1 cellular context compared by ENCODE assay signal in the genomic region with DNA sequence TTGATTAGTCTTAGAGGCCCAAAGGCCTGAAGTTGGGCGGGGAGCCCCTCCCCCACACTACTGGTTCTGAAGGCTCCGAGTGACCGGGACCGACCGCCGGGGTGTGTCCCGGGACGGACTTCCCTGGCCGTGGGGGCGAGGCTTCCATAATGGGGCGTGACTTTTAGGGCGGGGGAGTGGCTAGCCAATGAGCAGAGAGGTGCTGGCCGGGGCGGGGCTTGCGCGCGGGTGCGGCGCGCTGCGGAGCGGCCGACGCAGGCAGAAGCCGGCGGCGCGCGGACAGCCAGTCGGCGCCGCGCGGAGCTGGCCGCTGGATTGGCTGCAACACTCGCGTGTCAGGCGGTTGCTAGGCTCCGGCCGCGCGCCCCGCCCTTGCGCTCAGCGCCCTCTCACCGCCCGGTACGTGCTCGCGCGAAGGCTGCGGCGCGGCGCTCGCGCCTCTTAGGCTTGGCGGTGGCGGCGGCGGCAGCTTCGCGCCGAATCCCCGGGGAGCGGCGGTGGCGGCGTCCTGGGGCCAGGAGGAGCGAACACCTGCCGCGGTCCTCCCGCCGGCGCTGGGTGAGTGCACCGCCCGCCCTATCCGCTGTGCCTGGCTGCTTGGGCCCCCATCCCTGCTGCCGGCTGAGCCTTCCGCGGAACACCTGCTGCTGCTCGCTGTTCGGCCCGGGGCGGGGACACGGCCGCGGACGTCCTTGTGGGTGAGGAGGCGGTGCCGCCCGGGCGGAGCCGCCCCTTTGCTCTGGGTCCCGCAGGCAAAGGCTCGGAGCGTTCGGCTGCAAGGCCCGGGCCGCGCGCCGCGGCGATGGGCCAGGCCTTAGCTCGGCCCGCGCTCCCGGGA.
TF ChIP-seq lines count a peak whose summit lies in the region.

Gene DAG1, plus strand, starts transcription at position 392 of the 838 bp plus-strand sequence. CDS start 40,268 bp downstream, outside the sequence.

TF ChIP-seq in K562, 482 proteins besides CTCF, POLR2A, EP300 and RAD21 (continued from another document and continues in another):
- TF ChIP-seq, protein P1, sequence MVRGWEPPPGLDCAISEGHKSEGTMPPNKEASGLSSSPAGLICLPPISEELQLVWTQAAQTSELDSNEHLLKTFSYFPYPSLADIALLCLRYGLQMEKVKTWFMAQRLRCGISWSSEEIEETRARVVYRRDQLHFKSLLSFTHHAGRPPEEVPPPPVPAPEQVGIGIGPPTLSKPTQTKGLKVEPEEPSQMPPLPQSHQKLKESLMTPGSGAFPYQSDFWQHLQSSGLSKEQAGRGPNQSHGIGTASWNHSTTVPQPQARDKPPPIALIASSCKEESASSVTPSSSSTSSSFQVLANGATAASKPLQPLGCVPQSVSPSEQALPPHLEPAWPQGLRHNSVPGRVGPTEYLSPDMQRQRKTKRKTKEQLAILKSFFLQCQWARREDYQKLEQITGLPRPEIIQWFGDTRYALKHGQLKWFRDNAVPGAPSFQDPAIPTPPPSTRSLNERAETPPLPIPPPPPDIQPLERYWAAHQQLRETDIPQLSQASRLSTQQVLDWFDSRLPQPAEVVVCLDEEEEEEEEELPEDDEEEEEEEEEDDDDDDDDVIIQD (CRISPR knock-in tag; IDR thresholded peaks at IDR 0.05): no peak
- peak; percentile 61 for TF ChIP-seq FUS (optimal IDR thresholded peaks at IDR 0.05; ENCODE audit: low read depth, low read length)
- no peak; the same call in 1 of the 2 replicates for TF ChIP-seq ZNF592 (IDR thresholded peaks at IDR 0.05)
- no peak for TF ChIP-seq ARNT (IDR thresholded peaks at IDR 0.05)
- TF ChIP-seq TCF15 (CRISPR knock-in tag; IDR thresholded peaks at IDR 0.05): no peak
- TF ChIP-seq, protein P2, sequence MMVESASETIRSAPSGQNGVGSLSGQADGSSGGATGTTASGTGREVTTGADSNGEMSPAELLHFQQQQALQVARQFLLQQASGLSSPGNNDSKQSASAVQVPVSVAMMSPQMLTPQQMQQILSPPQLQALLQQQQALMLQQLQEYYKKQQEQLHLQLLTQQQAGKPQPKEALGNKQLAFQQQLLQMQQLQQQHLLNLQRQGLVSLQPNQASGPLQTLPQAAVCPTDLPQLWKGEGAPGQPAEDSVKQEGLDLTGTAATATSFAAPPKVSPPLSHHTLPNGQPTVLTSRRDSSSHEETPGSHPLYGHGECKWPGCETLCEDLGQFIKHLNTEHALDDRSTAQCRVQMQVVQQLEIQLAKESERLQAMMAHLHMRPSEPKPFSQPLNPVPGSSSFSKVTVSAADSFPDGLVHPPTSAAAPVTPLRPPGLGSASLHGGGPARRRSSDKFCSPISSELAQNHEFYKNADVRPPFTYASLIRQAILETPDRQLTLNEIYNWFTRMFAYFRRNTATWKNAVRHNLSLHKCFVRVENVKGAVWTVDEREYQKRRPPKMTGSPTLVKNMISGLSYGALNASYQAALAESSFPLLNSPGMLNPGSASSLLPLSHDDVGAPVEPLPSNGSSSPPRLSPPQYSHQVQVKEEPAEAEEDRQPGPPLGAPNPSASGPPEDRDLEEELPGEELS (CRISPR knock-in tag; IDR thresholded peaks at IDR 0.05; ENCODE audit: borderline replicate concordance): no peak
- TF ChIP-seq PHB (CRISPR knock-in tag; IDR thresholded peaks at IDR 0.05): 0 out of 2 replicates have a peak, but pooled peaks have one; percentile 15
- peak in 1 of 2 experiments; percentile 40; a peak in 1 of 4 replicates for TF ChIP-seq HDAC1 (IDR thresholded peaks at IDR 0.05)
- TF ChIP-seq ZNF175 (CRISPR knock-in tag; IDR thresholded peaks at IDR 0.05; ENCODE audit: low read depth): no peak
- peak; percentile 17 to 59; a peak in 2 of 4 replicates for TF ChIP-seq SIN3A (IDR thresholded peaks at IDR 0.05; ENCODE audit: borderline replicate concordance in 2 of 2, control insufficient read depth in 1 of 2, low read depth in 2 of 2, low read length in 2 of 2)
- TF ChIP-seq TBP (optimal IDR thresholded peaks at IDR 0.05; ENCODE audit: low read depth, low read length): peak; percentile 17
- TF ChIP-seq ZNF282 (CRISPR knock-in tag; IDR thresholded peaks at IDR 0.05): no peak
- TF ChIP-seq L3MBTL2 (IDR thresholded peaks at IDR 0.05): peak; percentile 83
- no peak for TF ChIP-seq ZNF512 (tag; IDR thresholded peaks at IDR 0.05)
- peak; percentile 40 to 45; a peak in 2 of 4 replicates for TF ChIP-seq MAZ (CRISPR knock-in tag; conservative IDR thresholded peaks at IDR 0.05 in 1 of 2, IDR thresholded peaks at IDR 0.05 in 1 of 2)
- TF ChIP-seq ZBTB34 (CRISPR knock-in tag; IDR thresholded peaks at IDR 0.05): no peak
- no peak for TF ChIP-seq MCM2 (IDR thresholded peaks at IDR 0.05; ENCODE audit: low read depth)
- TF ChIP-seq SMAD4 (CRISPR knock-in tag; conservative IDR thresholded peaks at IDR 0.05): peak; percentile 40; the same call in 1 of the 2 replicates
- peak; percentile 81 for TF ChIP-seq MAX (CRISPR knock-in tag; IDR thresholded peaks at IDR 0.05)
- peak in 2 of 3 experiments; percentile 25 to 35 for TF ChIP-seq YY1 (IDR thresholded peaks at IDR 0.05; ENCODE audit: borderline replicate concordance in 1 of 3, control insufficient read depth in 1 of 3, extremely low read depth in 1 of 3, insufficient read depth in 3 of 3, insufficient read length in 1 of 3, insufficient replicate concordance in 2 of 3, low read depth in 1 of 3, low read length in 2 of 3)
- no peak for TF ChIP-seq XRCC4 (IDR thresholded peaks at IDR 0.05; ENCODE audit: extremely low read depth, insufficient read depth, insufficient read length)
- TF ChIP-seq, protein P3, sequence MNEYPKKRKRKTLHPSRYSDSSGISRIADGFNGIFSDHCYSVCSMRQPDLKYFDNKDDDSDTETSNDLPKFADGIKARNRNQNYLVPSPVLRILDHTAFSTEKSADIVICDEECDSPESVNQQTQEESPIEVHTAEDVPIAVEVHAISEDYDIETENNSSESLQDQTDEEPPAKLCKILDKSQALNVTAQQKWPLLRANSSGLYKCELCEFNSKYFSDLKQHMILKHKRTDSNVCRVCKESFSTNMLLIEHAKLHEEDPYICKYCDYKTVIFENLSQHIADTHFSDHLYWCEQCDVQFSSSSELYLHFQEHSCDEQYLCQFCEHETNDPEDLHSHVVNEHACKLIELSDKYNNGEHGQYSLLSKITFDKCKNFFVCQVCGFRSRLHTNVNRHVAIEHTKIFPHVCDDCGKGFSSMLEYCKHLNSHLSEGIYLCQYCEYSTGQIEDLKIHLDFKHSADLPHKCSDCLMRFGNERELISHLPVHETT (CRISPR knock-in tag; conservative IDR thresholded peaks at IDR 0.05 in 1 of 2, IDR thresholded peaks at IDR 0.05 in 1 of 2): peak in 1 of 2 experiments; percentile 92; a peak in 2 of 4 replicates
- no peak for TF ChIP-seq FIP1L1 (IDR thresholded peaks at IDR 0.05; ENCODE audit: low read depth, low read length, poor library complexity, severe bottlenecking)
- TF ChIP-seq ELF1 (tag; IDR thresholded peaks at IDR 0.05): no peak
- no peak for TF ChIP-seq BRF2 (IDR thresholded peaks at IDR 0.05; ENCODE audit: borderline replicate concordance, insufficient read depth, insufficient read length)
- no peak for TF ChIP-seq SMARCB1 (IDR thresholded peaks at IDR 0.05; ENCODE audit: insufficient read length, low read depth)
- TF ChIP-seq, protein P4, sequence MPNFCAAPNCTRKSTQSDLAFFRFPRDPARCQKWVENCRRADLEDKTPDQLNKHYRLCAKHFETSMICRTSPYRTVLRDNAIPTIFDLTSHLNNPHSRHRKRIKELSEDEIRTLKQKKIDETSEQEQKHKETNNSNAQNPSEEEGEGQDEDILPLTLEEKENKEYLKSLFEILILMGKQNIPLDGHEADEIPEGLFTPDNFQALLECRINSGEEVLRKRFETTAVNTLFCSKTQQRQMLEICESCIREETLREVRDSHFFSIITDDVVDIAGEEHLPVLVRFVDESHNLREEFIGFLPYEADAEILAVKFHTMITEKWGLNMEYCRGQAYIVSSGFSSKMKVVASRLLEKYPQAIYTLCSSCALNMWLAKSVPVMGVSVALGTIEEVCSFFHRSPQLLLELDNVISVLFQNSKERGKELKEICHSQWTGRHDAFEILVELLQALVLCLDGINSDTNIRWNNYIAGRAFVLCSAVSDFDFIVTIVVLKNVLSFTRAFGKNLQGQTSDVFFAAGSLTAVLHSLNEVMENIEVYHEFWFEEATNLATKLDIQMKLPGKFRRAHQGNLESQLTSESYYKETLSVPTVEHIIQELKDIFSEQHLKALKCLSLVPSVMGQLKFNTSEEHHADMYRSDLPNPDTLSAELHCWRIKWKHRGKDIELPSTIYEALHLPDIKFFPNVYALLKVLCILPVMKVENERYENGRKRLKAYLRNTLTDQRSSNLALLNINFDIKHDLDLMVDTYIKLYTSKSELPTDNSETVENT (CRISPR knock-in tag; IDR thresholded peaks at IDR 0.05): peak; percentile 18; the same call in 1 of the 2 replicates
- TF ChIP-seq LEF1 (IDR thresholded peaks at IDR 0.05): no peak
- 0 out of 2 replicates have a peak, but pooled peaks have one; percentile 25 for TF ChIP-seq ZNF76 (CRISPR knock-in tag; IDR thresholded peaks at IDR 0.05; ENCODE audit: borderline replicate concordance)
- no peak; the same call in 1 of the 2 replicates for TF ChIP-seq SUPT5H (IDR thresholded peaks at IDR 0.05)
- TF ChIP-seq, protein P5, sequence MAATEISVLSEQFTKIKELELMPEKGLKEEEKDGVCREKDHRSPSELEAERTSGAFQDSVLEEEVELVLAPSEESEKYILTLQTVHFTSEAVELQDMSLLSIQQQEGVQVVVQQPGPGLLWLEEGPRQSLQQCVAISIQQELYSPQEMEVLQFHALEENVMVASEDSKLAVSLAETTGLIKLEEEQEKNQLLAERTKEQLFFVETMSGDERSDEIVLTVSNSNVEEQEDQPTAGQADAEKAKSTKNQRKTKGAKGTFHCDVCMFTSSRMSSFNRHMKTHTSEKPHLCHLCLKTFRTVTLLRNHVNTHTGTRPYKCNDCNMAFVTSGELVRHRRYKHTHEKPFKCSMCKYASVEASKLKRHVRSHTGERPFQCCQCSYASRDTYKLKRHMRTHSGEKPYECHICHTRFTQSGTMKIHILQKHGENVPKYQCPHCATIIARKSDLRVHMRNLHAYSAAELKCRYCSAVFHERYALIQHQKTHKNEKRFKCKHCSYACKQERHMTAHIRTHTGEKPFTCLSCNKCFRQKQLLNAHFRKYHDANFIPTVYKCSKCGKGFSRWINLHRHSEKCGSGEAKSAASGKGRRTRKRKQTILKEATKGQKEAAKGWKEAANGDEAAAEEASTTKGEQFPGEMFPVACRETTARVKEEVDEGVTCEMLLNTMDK (IDR thresholded peaks at IDR 0.05; ENCODE audit: borderline replicate concordance, insufficient read depth, low read depth, low read length, poor library complexity, severe bottlenecking): no peak
- TF ChIP-seq RB1 (IDR thresholded peaks at IDR 0.05; ENCODE audit: low read depth): peak; percentile 60
- TF ChIP-seq ZNF507 (tag; conservative IDR thresholded peaks at IDR 0.05): no peak
